ENCODE assay signal across 9 cellular contexts in the genomic region with DNA sequence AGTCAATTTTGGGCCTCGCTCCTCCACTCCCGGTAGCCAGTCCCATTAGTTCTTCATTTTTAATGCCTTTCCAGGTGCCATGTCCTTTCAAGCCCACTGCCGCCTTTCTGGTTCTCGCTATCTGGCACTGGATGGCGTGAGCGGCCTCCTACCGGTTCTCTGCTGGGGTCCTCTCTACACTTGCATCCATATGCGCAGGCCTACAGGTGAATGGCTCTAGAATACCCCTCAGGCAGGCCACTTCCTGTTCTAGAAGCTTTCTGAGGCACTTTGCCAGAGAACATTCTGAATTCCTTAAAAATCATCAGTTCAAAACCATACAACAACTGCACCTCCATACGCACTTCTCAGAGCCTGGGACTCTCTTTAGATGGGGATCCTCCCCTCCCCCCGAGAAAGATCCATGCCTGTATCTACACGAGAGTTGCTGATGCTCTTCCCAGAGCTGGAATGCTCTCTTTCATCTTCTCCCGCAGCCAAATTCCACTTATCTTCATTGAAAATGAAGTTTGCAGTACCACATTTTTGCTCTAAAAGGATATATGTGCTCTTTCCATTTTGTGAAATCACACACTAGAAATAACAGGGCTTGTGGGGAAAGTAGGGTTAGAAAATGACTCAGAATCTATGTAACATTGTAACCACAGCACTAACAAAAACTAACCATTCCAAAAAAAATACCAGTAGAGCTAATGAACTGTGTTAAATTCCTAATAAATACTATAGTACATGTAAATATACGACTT. TPM values are rescaled to one million over a fixed set of nuclear protein-coding genes. Genes with fewer than 3 reads are reported as not detected.
A peak's percentile ranks its signal among the peaks of the same experiment; 100 is the strongest.
DNase-seq lines count a peak whose midpoint lies in the region; ATAC-seq and TF ChIP-seq lines count a peak whose summit lies in the region.
"Had no signal": no experiment of that assay in that cellular context is flagged by ENCODE, and none has a peak within 500 bp of the region (broad histone marks: within the 10 kb centered on the region; RNA-seq: fewer than 3 reads in every experiment).

No MANE protein-coding gene starts in this region.

- H3K4me3 Mint-ChIP-seq in activated naive CD4-positive, alpha-beta T cell treated with anti-CD3 and anti-CD28 coated beads, Interleukin-2, amount 50 U/mL, for 24 hours: peak overlapping the region; percentile 61
- H3K4me3 Mint-ChIP-seq in activated naive CD8-positive, alpha-beta T cell: peak overlapping the region; percentile 81

- H3K9me3 Mint-ChIP-seq in activated naive CD4-positive, alpha-beta T cell treated with anti-CD3 and anti-CD28 coated beads, Interleukin-2, amount 50 U/mL, for 24 hours: no peaks in the 10 kb centered on the region
- H3K9me3 Mint-ChIP-seq in activated naive CD8-positive, alpha-beta T cell (ENCODE audit: low read depth): no peaks in the 10 kb centered on the region

- peak overlapping the region; percentile 98 to 100 for H3K27ac ChIP-seq in uterus

- no peak overlapping the region for H3K4me3 ChIP-seq in uterus

- no peaks in the 10 kb centered on the region for H3K36me3 ChIP-seq in uterus

- no peak for DNase-seq in activated naive CD4-positive, alpha-beta T cell treated with anti-CD3 and anti-CD28 coated beads, Interleukin-2, amount 50 U/mL, for 16 hours
- DNase-seq in iPS-NIHi11 (ENCODE audit: low spot score) (peak; percentile 34), uterus (no peak), NCI-H2081 (lab: John Stamatoyannopoulos, UW) (no peak)
- DNase-seq in effector CD8-positive, alpha-beta T cell (lab: John Stamatoyannopoulos, UW): no peak
- DNase-seq: NCI-H510A treated with DMSO at 0.1 percent for 48 hours had no signal

- H3K27me3 Mint-ChIP-seq in activated naive CD4-positive, alpha-beta T cell treated with anti-CD3 and anti-CD28 coated beads, Interleukin-2, amount 50 U/mL, for 24 hours: peaks cover 37% of the 10 kb centered on the region
- peaks cover 31% of the 10 kb centered on the region for H3K27me3 Mint-ChIP-seq in activated naive CD8-positive, alpha-beta T cell

- no peak for TF ChIP-seq POLR2A in uterus (IDR thresholded peaks at IDR 0.05)

- intact Hi-C loops in uterus (cut with DNase I; ENCODE audit: low total_unique reads): loop anchor here (10.0 kb wide), 1 partner anchor 315 kb away; no protein-coding TSS in a partner anchor

- peaks cover 4 to 10% of the 10 kb centered on the region in 2 donors for H3K4me1 ChIP-seq in uterus

- peaks cover 13% of the 10 kb centered on the region for H3K4me1 Mint-ChIP-seq in activated naive CD4-positive, alpha-beta T cell treated with anti-CD3 and anti-CD28 coated beads, Interleukin-2, amount 50 U/mL, for 24 hours
- H3K4me1 Mint-ChIP-seq in activated naive CD8-positive, alpha-beta T cell (ENCODE audit: low read depth): peaks cover 16% of the 10 kb centered on the region

- no peak overlapping the region for H3K27ac Mint-ChIP-seq in activated naive CD4-positive, alpha-beta T cell treated with anti-CD3 and anti-CD28 coated beads, Interleukin-2, amount 50 U/mL, for 24 hours
- no peak overlapping the region for H3K27ac Mint-ChIP-seq in activated naive CD8-positive, alpha-beta T cell

- H3K36me3 Mint-ChIP-seq in activated naive CD4-positive, alpha-beta T cell treated with anti-CD3 and anti-CD28 coated beads, Interleukin-2, amount 50 U/mL, for 24 hours: no peaks in the 10 kb centered on the region
- peaks cover 2% of the 10 kb centered on the region for H3K36me3 Mint-ChIP-seq in activated naive CD8-positive, alpha-beta T cell

- no peaks in the 10 kb centered on the region for H3K27me3 ChIP-seq in uterus

- H3K9me3 ChIP-seq in uterus: no peaks in the 10 kb centered on the region

- no peak for ATAC-seq in HG03135 (IDR thresholded peaks at IDR 0.05; ENCODE audit: unreplicated experiment)

- TF ChIP-seq CTCF in uterus (IDR thresholded peaks at IDR 0.05): no peak

RNA-seq across cellular contexts. Expression of a gene that starts 1.4 kb away (rescaled TPM):
- 100 to 1,000 TPM in 1 of 4 donors, 10 to 100 TPM in 3; 14.7 to 127 (median 28.0) TPM for total RNA-seq in uterus
